In genomic region chr7:101911800-101912705, GRCh38 we compare ENCODE assay signal across 10 cellular contexts.
DNase-seq lines count a peak whose midpoint lies in the region; ATAC-seq and TF ChIP-seq lines count a peak whose summit lies in the region.
"Had no signal": no experiment of that assay in that cellular context is flagged by ENCODE, and none has a peak within 500 bp of the region (broad histone marks: within the 10 kb centered on the region; RNA-seq: fewer than 3 reads in every experiment).

No MANE protein-coding gene starts in this region.

- TF ChIP-seq CTCF in Peyer's patch (IDR thresholded peaks at IDR 0.05) (no peak), nephron progenitor cell (IDR thresholded peaks at IDR 0.05) (no peak)

- peaks cover 19% of the 10 kb centered on the region for H3K36me3 Mint-ChIP-seq in nephron progenitor cell (ENCODE audit: low read depth)
- H3K36me3 Mint-ChIP-seq in activated CD4-positive, alpha-beta T cell treated with anti-CD3 and anti-CD28 coated beads for 36 hours (ENCODE audit: low read depth) = peaks cover 2% of the 10 kb centered on the region

- intact Hi-C loops in activated CD4-positive, alpha-beta T cell treated with anti-CD3 and anti-CD28 coated beads for 36 hours (cut with DNase I, micrococcal nuclease) = no loop called here

- no peak for TF ChIP-seq POLR2A in Peyer's patch (IDR thresholded peaks at IDR 0.05)

- peak overlapping the region in 2 of 4 donors; percentile 5 to 27 for H3K27ac ChIP-seq in Peyer's patch

- no peak for ATAC-seq in activated CD4-positive, alpha-beta T cell treated with anti-CD3 and anti-CD28 coated beads for 36 hours
- ATAC-seq: stimulated activated naive CD8-positive, alpha-beta T cell treated with anti-CD3 and anti-CD28 coated beads, Interleukin-15, Interleukin-2, amounts not matched to agents 100 U/mL and 50 U/mL, for 24 hours had no signal

- H3K27me3 Mint-ChIP-seq in nephron progenitor cell (ENCODE audit: low read depth, poor library complexity) = no peaks in the 10 kb centered on the region
- no peaks in the 10 kb centered on the region for H3K27me3 Mint-ChIP-seq in activated CD4-positive, alpha-beta T cell treated with anti-CD3 and anti-CD28 coated beads for 36 hours

- H3K27ac Mint-ChIP-seq in nephron progenitor cell = peak overlapping the region; percentile 92
- H3K27ac Mint-ChIP-seq in activated CD4-positive, alpha-beta T cell treated with anti-CD3 and anti-CD28 coated beads for 36 hours = no peak overlapping the region

- DNase-seq in AG08395 (ENCODE audit: low spot score) (peak; percentile 29), Peyer's patch (peak in 2 of 3 donors; percentile 37 to 60), glomerular visceral epithelial cell (ENCODE audit: extremely low spot score) (peak; percentile 47), nephron progenitor cell (no peak), NCI-H524 treated with DMSO at 0.1 percent for 48 hours (lab: John Stamatoyannopoulos, UW) (no peak), NCI-H2029 treated with DMSO at 0.1 percent for 48 hours (lab: John Stamatoyannopoulos, UW) (no peak), NCI-H1436 treated with DMSO at 0.1 percent for 48 hours (lab: John Stamatoyannopoulos, UW) (no peak)
- DNase-seq in activated CD4-positive, alpha-beta T cell treated with anti-CD3 and anti-CD28 coated beads for 36 hours = no peak
- DNase-seq: stimulated activated CD4-positive, alpha-beta T cell treated with anti-CD3 and anti-CD28 coated beads, Interleukin-12 subunit alpha, Interleukin-12 subunit beta, amount 100 ng/mL, for 4 hours; stimulated activated naive CD8-positive, alpha-beta T cell treated with anti-CD3 and anti-CD28 coated beads, Interleukin-15, Interleukin-2, amounts not matched to agents 100 U/mL and 50 U/mL, for 24 hours had no signal

- peaks cover 0 to 12% (median 0%) of the 10 kb centered on the region in 3 donors for H3K36me3 ChIP-seq in Peyer's patch

- H3K4me3 ChIP-seq in Peyer's patch = no peak overlapping the region

- H3K9me3 ChIP-seq in Peyer's patch = no peaks in the 10 kb centered on the region

- H3K4me3 Mint-ChIP-seq in nephron progenitor cell = no peak overlapping the region
- no peak overlapping the region for H3K4me3 Mint-ChIP-seq in activated CD4-positive, alpha-beta T cell treated with anti-CD3 and anti-CD28 coated beads for 36 hours

- H3K4me1 Mint-ChIP-seq in nephron progenitor cell = peaks cover 54% of the 10 kb centered on the region
- peaks cover 6% of the 10 kb centered on the region for H3K4me1 Mint-ChIP-seq in activated CD4-positive, alpha-beta T cell treated with anti-CD3 and anti-CD28 coated beads for 36 hours

- H3K4me1 ChIP-seq in Peyer's patch = peaks cover 0 to 11% (median 0%) of the 10 kb centered on the region in 4 donors

- H3K9me3 Mint-ChIP-seq in nephron progenitor cell = no peaks in the 10 kb centered on the region
- no peaks in the 10 kb centered on the region for H3K9me3 Mint-ChIP-seq in activated CD4-positive, alpha-beta T cell treated with anti-CD3 and anti-CD28 coated beads for 36 hours (ENCODE audit: low read depth)

- CTCF ChIA-PET in activated CD4-positive, alpha-beta T cell treated with anti-CD3 and anti-CD28 coated beads for 36 hours (lab: Charles Lee) = no interaction called here

- POLR2A ChIA-PET in activated CD4-positive, alpha-beta T cell treated with anti-CD3 and anti-CD28 coated beads for 36 hours (lab: Charles Lee) = no interaction called here

- H3K27me3 ChIP-seq in Peyer's patch = no peaks in the 10 kb centered on the region

Comparison
In these comparisons a context has a peak if more than half of its experiments do, and no peak if none do; other contexts are left out.
1. DNase-seq: peak in AG08395 (single experiment), Peyer's patch (2 of 3) and glomerular visceral epithelial cell (single experiment); none in nephron progenitor cell (single experiment), NCI-H524 treated with DMSO at 0.1 percent for 48 hours (single experiment), activated CD4-positive, alpha-beta T cell treated with anti-CD3 and anti-CD28 coated beads for 36 hours (single experiment), NCI-H2029 treated with DMSO at 0.1 percent for 48 hours (single experiment) and NCI-H1436 treated with DMSO at 0.1 percent for 48 hours (single experiment).